8 cellular contexts compared by ENCODE assay signal in the genomic region with DNA sequence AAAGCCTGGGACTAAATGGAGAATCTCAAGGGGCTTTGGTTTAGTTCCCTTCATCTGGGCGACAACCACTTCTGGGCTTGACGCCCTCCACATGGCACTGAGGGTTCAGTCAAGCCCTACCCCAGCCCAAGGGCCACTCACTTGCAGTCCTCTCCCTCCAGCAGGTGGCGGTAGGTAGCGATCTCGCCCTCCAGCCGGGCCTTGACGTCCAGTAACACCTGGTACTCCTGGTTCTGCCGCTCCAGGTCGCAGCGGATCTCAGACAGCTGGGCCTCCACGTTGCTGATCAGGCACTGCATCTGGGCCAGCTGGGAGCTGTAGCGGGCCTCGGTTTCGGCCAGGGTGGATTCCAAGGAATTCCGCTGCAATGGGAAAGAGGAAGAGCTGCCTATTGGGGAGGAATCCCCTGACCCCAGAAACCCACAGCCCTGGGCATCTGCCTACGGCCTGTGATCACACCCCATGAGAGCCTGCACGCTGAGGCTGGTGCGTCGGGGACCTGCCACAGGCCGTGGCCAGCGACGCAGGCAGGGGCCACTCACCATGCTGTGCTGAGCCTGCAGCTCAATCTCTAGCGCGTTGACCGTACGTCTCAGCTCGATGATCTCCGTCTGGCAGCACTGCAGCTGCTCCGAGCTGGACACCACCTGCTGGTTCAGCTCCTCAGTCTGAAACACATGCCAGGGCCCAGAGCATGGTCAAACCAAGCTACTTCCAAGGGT. TPM values are rescaled to one million over a fixed set of nuclear protein-coding genes. Genes with fewer than 3 reads are reported as not detected.
DNase-seq lines count a peak whose midpoint lies in the region; ATAC-seq, FAIRE-seq and TF ChIP-seq lines count a peak whose summit lies in the region.

No MANE protein-coding gene starts in this region.

- H3K4me3 ChIP-seq in endodermal cell (ENCODE audit: low read length) (no peak overlapping the region), small intestine (ENCODE audit: low read depth in 1 of 2, low read length in 2 of 2) (no peak overlapping the region)

- no peak for FAIRE-seq in small intestine (lab: Jason Lieb, UNC)

- H3K4me1 ChIP-seq in endodermal cell (ENCODE audit: control insufficient read depth, insufficient read depth, low read length), result peaks cover 7% of the 10 kb centered on the region
- peaks cover 0 to 2% of the 10 kb centered on the region in 2 donors for H3K4me1 ChIP-seq in small intestine (ENCODE audit: control insufficient read depth in 2 of 2, insufficient read depth in 1 of 2, low read depth in 1 of 2, low read length in 1 of 2)

- H3K27me3 ChIP-seq in endodermal cell (ENCODE audit: control insufficient read depth, insufficient read depth, low read length, poor library complexity, severe bottlenecking), result no peaks in the 10 kb centered on the region
- H3K27me3 ChIP-seq in small intestine (ENCODE audit: control insufficient read depth in 2 of 2, insufficient read depth in 2 of 2, low read length in 2 of 2), result no peaks in the 10 kb centered on the region

- H3K27me3 Mint-ChIP-seq in endodermal cell (ENCODE audit: insufficient read depth), result peaks cover 29% of the 10 kb centered on the region

- H3K4me3 Mint-ChIP-seq in endodermal cell, result no peak overlapping the region

- peak; percentile 70 for TF ChIP-seq CTCF in GM12874 (IDR thresholded peaks at IDR 0.05; ENCODE audit: insufficient read depth, low read depth, low read length)
- TF ChIP-seq CTCF in endodermal cell (conservative IDR thresholded peaks at IDR 0.05), result peak; percentile 91

- no peak for ATAC-seq in HG02588 (IDR thresholded peaks at IDR 0.05; ENCODE audit: unreplicated experiment)
- no peak for ATAC-seq in GM19463 (IDR thresholded peaks at IDR 0.05; ENCODE audit: unreplicated experiment)
- no peak for ATAC-seq in HG02938 (IDR thresholded peaks at IDR 0.05; ENCODE audit: unreplicated experiment)

- H3K27ac ChIP-seq in endodermal cell (ENCODE audit: low read depth, low read length) (no peak overlapping the region), small intestine (ENCODE audit: low read depth in 1 of 2, low read length in 1 of 2) (no peak overlapping the region)

- no peak overlapping the region for H3K27ac Mint-ChIP-seq in endodermal cell

- DNase-seq in OCI-M1 (lab: John Stamatoyannopoulos, UW), result peak; percentile 4
- DNase-seq in endodermal cell, result peak; percentile 97
- DNase-seq in small intestine, result peak; percentile 46
- DNase-seq in cortex of kidney (lab: John Stamatoyannopoulos, UW), result no peak

- H3K9me3 ChIP-seq in endodermal cell (ENCODE audit: control insufficient read depth, low read length) (no peaks in the 10 kb centered on the region), small intestine (ENCODE audit: control insufficient read depth, low read depth) (no peaks in the 10 kb centered on the region)

- 73 to 92% methylated on average over 15 to 29 of the region's 29 CpGs for WGBS in endodermal cell (ENCODE audit: insufficient coverage in 1 of 2, insufficient read length in 1 of 2), 2 experiments
- 66 to 83% (median 74%) methylated on average over 29 of the region's 29 CpGs for WGBS in small intestine, 3 donors

- H3K9me3 Mint-ChIP-seq in endodermal cell, result no peaks in the 10 kb centered on the region

- no peaks in the 10 kb centered on the region for H3K36me3 ChIP-seq in endodermal cell (ENCODE audit: control insufficient read depth, insufficient read depth, low read length)
- H3K36me3 ChIP-seq in small intestine (ENCODE audit: control insufficient read depth in 2 of 2, insufficient read depth in 2 of 2, low read length in 2 of 2), result no peaks in the 10 kb centered on the region

- no peak overlapping the region for H3K9ac ChIP-seq in endodermal cell (ENCODE audit: extremely low read depth, low read length, poor library complexity, severe bottlenecking)

- no peaks in the 10 kb centered on the region for H3K36me3 Mint-ChIP-seq in endodermal cell (ENCODE audit: low read depth)

- H3K4me1 Mint-ChIP-seq in endodermal cell, result peaks cover 10% of the 10 kb centered on the region

RNA-seq across cellular contexts. Expression of a gene that starts 2.7 kb away (rescaled TPM):
- total RNA-seq in endodermal cell, result not detected
- polyA plus RNA-seq in endodermal cell (2013, experiment 1 of 2), result not detected
- not detected for polyA plus RNA-seq in endodermal cell (2013, experiment 2 of 2)
- polyA plus RNA-seq in small intestine, result not detected

RNA-seq across cellular contexts. Expression of a gene that starts 6.0 kb away (rescaled TPM):
- total RNA-seq in endodermal cell, result not detected
- not detected for polyA plus RNA-seq in endodermal cell (2013, experiment 1 of 2)
- polyA plus RNA-seq in endodermal cell (2013, experiment 2 of 2), result not detected
- not detected for polyA plus RNA-seq in small intestine

RNA-seq across cellular contexts. Expression of a gene that starts 18.4 kb away (rescaled TPM):
- not detected for total RNA-seq in endodermal cell
- polyA plus RNA-seq in endodermal cell (2013, experiment 1 of 2), result not detected
- polyA plus RNA-seq in endodermal cell (2013, experiment 2 of 2), result not detected
- polyA plus RNA-seq in small intestine, result 10 to 100 TPM; 10.3 to 37.6 (median 26.2) TPM

RNA-seq across cellular contexts. Expression of a gene that starts 19.8 kb away (rescaled TPM):
- not detected for total RNA-seq in endodermal cell
- polyA plus RNA-seq in endodermal cell (2013, experiment 1 of 2), result not detected
- not detected for polyA plus RNA-seq in endodermal cell (2013, experiment 2 of 2)
- polyA plus RNA-seq in small intestine, result not detected

RNA-seq across cellular contexts. Expression of a gene that starts 31.7 kb away (rescaled TPM):
- total RNA-seq in endodermal cell, result 1 to 10 TPM in 1 of 2 donors, under 1 TPM in 1; 0.95 to 1.2 TPM
- not detected for polyA plus RNA-seq in endodermal cell (2013, experiment 1 of 2)
- not detected for polyA plus RNA-seq in endodermal cell (2013, experiment 2 of 2)
- 10 to 100 TPM in 2 of 3 donors, 1 to 10 TPM in 1; 2.5 to 18.9 (median 10.7) TPM for polyA plus RNA-seq in small intestine
